10 cellular contexts compared by ENCODE assay signal in genomic region chrX:40148439-40149285, GRCh38. TPM values are rescaled to one million over a fixed set of nuclear protein-coding genes. Genes with fewer than 3 reads are reported as not detected.
DNase-seq lines count a peak whose midpoint lies in the region; ATAC-seq and TF ChIP-seq lines count a peak whose summit lies in the region.
"Had no signal": no experiment of that assay in that cellular context is flagged by ENCODE, and none has a peak within 500 bp of the region (broad histone marks: within the 10 kb centered on the region; RNA-seq: fewer than 3 reads in every experiment).

No MANE protein-coding gene starts in this region.

- no peak overlapping the region for H3K27ac ChIP-seq in PC-9

- H3K4me1 ChIP-seq in PC-9 (replicated peaks; ENCODE audit: insufficient read depth) = no peaks in the 10 kb centered on the region

- no peaks in the 10 kb centered on the region for H3K36me3 Mint-ChIP-seq in natural killer cell treated with Interleukin-12 subunit alpha and Interleukin-12 subunit beta and Interleukin-15 and Interleukin-18, amount 100 ng/mL, for 72 hours

- H3K4me3 Mint-ChIP-seq in natural killer cell treated with Interleukin-12 subunit alpha and Interleukin-12 subunit beta and Interleukin-15 and Interleukin-18, amount 100 ng/mL, for 72 hours = peak overlapping the region; percentile 80

- H3K27me3 ChIP-seq in PC-9 (ENCODE audit: insufficient read depth, low read depth) = no peaks in the 10 kb centered on the region

- POLR2A ChIA-PET in PC-9 (lab: Charles Lee; ENCODE audit: unreplicated experiment) = no interaction called here

- no peaks in the 10 kb centered on the region for H4K20me1 ChIP-seq in PC-9 (ENCODE audit: insufficient read depth)

- H3F3A ChIP-seq in PC-9 (ENCODE audit: insufficient read depth, low read depth) = no peaks in the 10 kb centered on the region

- peaks cover 0 to 23% of the 10 kb centered on the region in 2 donors for H3K27me3 Mint-ChIP-seq in natural killer cell treated with Interleukin-12 subunit alpha and Interleukin-12 subunit beta and Interleukin-15 and Interleukin-18, amount 100 ng/mL, for 72 hours

- no peaks in the 10 kb centered on the region for H3K36me3 ChIP-seq in PC-9 (ENCODE audit: low read depth)

- H3K4me1 Mint-ChIP-seq in natural killer cell treated with Interleukin-12 subunit alpha and Interleukin-12 subunit beta and Interleukin-15 and Interleukin-18, amount 100 ng/mL, for 72 hours (ENCODE audit: low read depth in 2 of 2) = peaks cover 10 to 19% of the 10 kb centered on the region in 2 donors

- H3K79me2 ChIP-seq in PC-9 (ENCODE audit: low read depth) = no peaks in the 10 kb centered on the region

- no peak overlapping the region for H3K4me2 ChIP-seq in PC-9

- BruUV-seq in PC-9 (replicated peaks; lab: Mats Ljungman, UMichigan) = no TSS peak

- H3K9me2 ChIP-seq in PC-9 (ENCODE audit: insufficient read depth) = no peaks in the 10 kb centered on the region

- peak in 1 of 2 donors; percentile 51 for ATAC-seq in natural killer cell treated with Interleukin-12 subunit alpha and Interleukin-12 subunit beta and Interleukin-15 and Interleukin-18, amount 100 ng/mL, for 72 hours
- no peak for ATAC-seq in GM18511 (IDR thresholded peaks at IDR 0.05; ENCODE audit: unreplicated experiment)

- H3K9me3 ChIP-seq in PC-9 (ENCODE audit: insufficient read depth, low read depth) = no peaks in the 10 kb centered on the region

- DNase-seq in EH (ENCODE audit: low read depth) (peak; percentile 67), KG1 (lab: John Stamatoyannopoulos, UW) (peak; percentile 51), amniotic epithelial cell (ENCODE audit: low read depth) (peak; percentile 61), PC-9 (no peak), NCI-H1048 (lab: John Stamatoyannopoulos, UW) (no peak), NK-92 (lab: John Stamatoyannopoulos, UW; ENCODE audit: unreplicated experiment) (no peak)
- no peak for DNase-seq in natural killer cell treated with Interleukin-12 subunit alpha and Interleukin-12 subunit beta and Interleukin-15 and Interleukin-18, amount 100 ng/mL, for 72 hours (ENCODE audit: low spot score)
- DNase-seq: foreskin melanocyte, nucleus accumbens had no signal

- intact Hi-C loops in PC-9 (cut with micrococcal nuclease; ENCODE audit: unreplicated experiment) = no loop called here

- H2AFZ ChIP-seq in PC-9 = no peak overlapping the region

- H3K9me3 Mint-ChIP-seq in natural killer cell treated with Interleukin-12 subunit alpha and Interleukin-12 subunit beta and Interleukin-15 and Interleukin-18, amount 100 ng/mL, for 72 hours = no peaks in the 10 kb centered on the region

- no peak overlapping the region for H3K4me3 ChIP-seq in PC-9

- CTCF ChIA-PET in PC-9 (lab: Charles Lee) = no interaction called here

- H3K27ac Mint-ChIP-seq in natural killer cell treated with Interleukin-12 subunit alpha and Interleukin-12 subunit beta and Interleukin-15 and Interleukin-18, amount 100 ng/mL, for 72 hours = peak overlapping the region; percentile 32 to 76

- no peak for TF ChIP-seq CTCF in PC-9 (conservative IDR thresholded peaks at IDR 0.05)

RNA-seq across cellular contexts. Expression of gene BCOR, which starts 50.9 kb away (rescaled TPM):
- total RNA-seq in natural killer cell treated with Interleukin-12 subunit alpha and Interleukin-12 subunit beta and Interleukin-15 and Interleukin-18, amount 100 ng/mL, for 72 hours = 10 to 100 TPM; 52.3 to 56.7 TPM
- total RNA-seq in PC-9 (2021) = 0.68 and 1.5 TPM in 2 replicates

Comparison
In these comparisons a context has a peak if more than half of its experiments do, and no peak if none do; other contexts are left out.
1. DNase-seq: peak in EH (single experiment), KG1 (single experiment) and amniotic epithelial cell (single experiment); none in natural killer cell treated with Interleukin-12 subunit alpha and Interleukin-12 subunit beta and Interleukin-15 and Interleukin-18, amount 100 ng/mL, for 72 hours (single experiment), PC-9 (0 of 2), NCI-H1048 (single experiment) and NK-92 (single experiment).
2. RNA of gene BCOR, which starts 50.9 kb away (total RNA-seq): 52.3 to 56.7 TPM in natural killer cell treated with Interleukin-12 subunit alpha and Interleukin-12 subunit beta and Interleukin-15 and Interleukin-18, amount 100 ng/mL, for 72 hours; 0.68 to 1.5 TPM in PC-9; every median in the first group is over 10 times any median in the second.